ENCODE assay signal across 2 cellular contexts in genomic region chr3:100403956-100404548, GRCh38.
TF ChIP-seq lines count a peak whose summit lies in the region.

No MANE protein-coding gene starts in this region.

TF ChIP-seq in SK-N-SH, 30 proteins besides CTCF, POLR2A, EP300 and RAD21 (continued from another document):
- no peak for TF ChIP-seq MAX (IDR thresholded peaks at IDR 0.05; ENCODE audit: low read depth)
- no peak for TF ChIP-seq RXRA (IDR thresholded peaks at IDR 0.05; ENCODE audit: borderline replicate concordance, low read depth)
- TF ChIP-seq USF2 (IDR thresholded peaks at IDR 0.05; ENCODE audit: borderline replicate concordance, low read depth, low read length), result no peak
- no peak for TF ChIP-seq TAF1 (IDR thresholded peaks at IDR 0.05; ENCODE audit: borderline replicate concordance, low read depth, low read length)
- TF ChIP-seq PBX3 (IDR thresholded peaks at IDR 0.05), result no peak
- no peak for TF ChIP-seq ELF1 (IDR thresholded peaks at IDR 0.05)
- TF ChIP-seq ZBTB33 (IDR thresholded peaks at IDR 0.05; ENCODE audit: borderline replicate concordance, low read depth), result no peak
- TF ChIP-seq NFIC (IDR thresholded peaks at IDR 0.05; ENCODE audit: borderline replicate concordance), result no peak
- TF ChIP-seq SIN3A (IDR thresholded peaks at IDR 0.05; ENCODE audit: borderline replicate concordance, low read depth, low read length), result no peak
- no peak for TF ChIP-seq TEAD4 (IDR thresholded peaks at IDR 0.05; ENCODE audit: borderline replicate concordance, insufficient read depth)
- TF ChIP-seq GATA2 (CRISPR knock-in tag; IDR thresholded peaks at IDR 0.05), result no peak
- TF ChIP-seq JUND (IDR thresholded peaks at IDR 0.05), result no peak

TF ChIP-seq in SK-N-SH treated with all-trans-retinoic acid at 6 μM for 48 hours, 23 proteins besides CTCF, POLR2A, EP300 and RAD21 (continued from another document):
- TF ChIP-seq PATZ1 (CRISPR knock-in tag; IDR thresholded peaks at IDR 0.05; ENCODE audit: borderline replicate concordance) (no peak), TSHZ2 (CRISPR knock-in tag; IDR thresholded peaks at IDR 0.05) (no peak), ZNF565 (CRISPR knock-in tag; conservative IDR thresholded peaks at IDR 0.05; ENCODE audit: low read depth) (no peak), ZNF70 (CRISPR knock-in tag; IDR thresholded peaks at IDR 0.05) (no peak), BACH2 (CRISPR knock-in tag; IDR thresholded peaks at IDR 0.05; ENCODE audit: borderline replicate concordance) (no peak), PPARA (CRISPR knock-in tag; IDR thresholded peaks at IDR 0.05; ENCODE audit: borderline replicate concordance) (no peak), ZFP3 (CRISPR knock-in tag; IDR thresholded peaks at IDR 0.05) (no peak), POU6F1 (CRISPR knock-in tag; IDR thresholded peaks at IDR 0.05; ENCODE audit: borderline replicate concordance, low read depth) (no peak), SNAI2 (CRISPR knock-in tag; IDR thresholded peaks at IDR 0.05) (no peak), ISL1 (CRISPR knock-in tag; IDR thresholded peaks at IDR 0.05) (no peak), OSR1 (CRISPR knock-in tag; IDR thresholded peaks at IDR 0.05) (no peak), ARNTL (CRISPR knock-in tag; IDR thresholded peaks at IDR 0.05; ENCODE audit: borderline replicate concordance, low read depth) (no peak), ZC3H10 (CRISPR knock-in tag; IDR thresholded peaks at IDR 0.05) (no peak)
